1 cellular context compared by ENCODE assay signal in genomic region chr10:70664702-70665195, GRCh38.
TF ChIP-seq lines count a peak whose summit lies in the region.

No MANE protein-coding gene starts in this region.

TF ChIP-seq in SK-N-SH treated with all-trans-retinoic acid at 6 μM for 48 hours, 23 proteins besides CTCF, POLR2A, EP300 and RAD21 (continued from another document):
- TF ChIP-seq, protein P1, sequence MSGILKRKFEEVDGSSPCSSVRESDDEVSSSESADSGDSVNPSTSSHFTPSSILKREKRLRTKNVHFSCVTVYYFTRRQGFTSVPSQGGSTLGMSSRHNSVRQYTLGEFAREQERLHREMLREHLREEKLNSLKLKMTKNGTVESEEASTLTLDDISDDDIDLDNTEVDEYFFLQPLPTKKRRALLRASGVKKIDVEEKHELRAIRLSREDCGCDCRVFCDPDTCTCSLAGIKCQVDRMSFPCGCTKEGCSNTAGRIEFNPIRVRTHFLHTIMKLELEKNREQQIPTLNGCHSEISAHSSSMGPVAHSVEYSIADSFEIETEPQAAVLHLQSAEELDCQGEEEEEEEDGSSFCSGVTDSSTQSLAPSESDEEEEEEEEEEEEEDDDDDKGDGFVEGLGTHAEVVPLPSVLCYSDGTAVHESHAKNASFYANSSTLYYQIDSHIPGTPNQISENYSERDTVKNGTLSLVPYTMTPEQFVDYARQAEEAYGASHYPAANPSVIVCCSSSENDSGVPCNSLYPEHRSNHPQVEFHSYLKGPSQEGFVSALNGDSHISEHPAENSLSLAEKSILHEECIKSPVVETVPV (CRISPR knock-in tag; IDR thresholded peaks at IDR 0.05), result no peak
